8 cellular contexts compared by ENCODE assay signal in genomic region chr13:80276371-80277289, GRCh38.
DNase-seq lines count a peak whose midpoint lies in the region; TF ChIP-seq lines count a peak whose summit lies in the region.

No MANE protein-coding gene starts in this region.

- H3K9me3 Mint-ChIP-seq in mesothelial cell of epicardium: peaks cover 9% of the 10 kb centered on the region
- H3K9me3 Mint-ChIP-seq in MCF 10A (ENCODE audit: unreplicated experiment): no peaks in the 10 kb centered on the region

- H3K27ac Mint-ChIP-seq in mesothelial cell of epicardium (no peak overlapping the region), MCF 10A (ENCODE audit: low read depth, unreplicated experiment) (no peak overlapping the region)

- no peaks in the 10 kb centered on the region for H3K27me3 ChIP-seq in BLaER1 treated with 17β-estradiol and CSF1 and Interleukin-3, amounts not matched to agents 10 nM and 100 nM
- no peaks in the 10 kb centered on the region for H3K27me3 ChIP-seq in layer of hippocampus (ENCODE audit: control insufficient read depth, insufficient read depth, low read length)

- peak overlapping the region in 8 of 11 experiments; percentile 4 to 53 (median 46); a peak in 10 of 22 replicates for H3K9ac ChIP-seq in BLaER1 treated with 17β-estradiol and CSF1 and Interleukin-3, amounts not matched to agents 10 nM and 100 nM

- H3K4me1 ChIP-seq in BLaER1 treated with 17β-estradiol and CSF1 and Interleukin-3, amounts not matched to agents 10 nM and 100 nM: peaks cover 23 to 36% (median 32%) of the 10 kb centered on the region in 10 experiments

- no peaks in the 10 kb centered on the region for H3K27me3 Mint-ChIP-seq in mesothelial cell of epicardium (ENCODE audit: low read depth)
- no peaks in the 10 kb centered on the region for H3K27me3 Mint-ChIP-seq in MCF 10A (ENCODE audit: insufficient read depth, unreplicated experiment)

- H3K36me3 Mint-ChIP-seq in mesothelial cell of epicardium (peaks cover 5% of the 10 kb centered on the region), MCF 10A (ENCODE audit: insufficient read depth, unreplicated experiment) (no peaks in the 10 kb centered on the region)

- H3K4me1 Mint-ChIP-seq in mesothelial cell of epicardium: peaks cover 22% of the 10 kb centered on the region
- no peaks in the 10 kb centered on the region for H3K4me1 Mint-ChIP-seq in MCF 10A (ENCODE audit: insufficient read depth, unreplicated experiment)

- H3K36me3 ChIP-seq in BLaER1 treated with 17β-estradiol and CSF1 and Interleukin-3, amounts not matched to agents 10 nM and 100 nM: no peaks in the 10 kb centered on the region; a peak in 2 of 22 replicates

- no TSS peak for BruUV-seq in MCF 10A (replicated peaks; lab: Mats Ljungman, UMichigan)

- no peak for TF ChIP-seq CTCF in mesothelial cell of epicardium (IDR thresholded peaks at IDR 0.05; ENCODE audit: unreplicated experiment)
- TF ChIP-seq CTCF in MCF 10A (IDR thresholded peaks at IDR 0.05; ENCODE audit: unreplicated experiment): no peak

- peak overlapping the region; percentile 6 to 78 (median 67); a peak in 19 of 22 replicates for H3K27ac ChIP-seq in BLaER1 treated with 17β-estradiol and CSF1 and Interleukin-3, amounts not matched to agents 10 nM and 100 nM
- H3K27ac ChIP-seq in angular gyrus (ENCODE audit: low read depth, low read length) (peak overlapping the region; percentile 8), layer of hippocampus (ENCODE audit: low read depth, low read length) (peak overlapping the region; percentile 16)

- no peaks in the 10 kb centered on the region for H4K20me1 ChIP-seq in BLaER1 treated with 17β-estradiol and CSF1 and Interleukin-3, amounts not matched to agents 10 nM and 100 nM

- H3K4me3 Mint-ChIP-seq in mesothelial cell of epicardium (no peak overlapping the region), MCF 10A (ENCODE audit: unreplicated experiment) (no peak overlapping the region)

- peak overlapping the region; percentile 75 to 92 (median 81) for H3K4me2 ChIP-seq in BLaER1 treated with 17β-estradiol and CSF1 and Interleukin-3, amounts not matched to agents 10 nM and 100 nM

- peak overlapping the region in 6 of 10 experiments; percentile 3 to 41 (median 30); a peak in 8 of 20 replicates for H3K4me3 ChIP-seq in BLaER1 treated with 17β-estradiol and CSF1 and Interleukin-3, amounts not matched to agents 10 nM and 100 nM

- peaks cover 17 to 32% (median 30%) of the 10 kb centered on the region in 11 experiments for H3K9me3 ChIP-seq in BLaER1 treated with 17β-estradiol and CSF1 and Interleukin-3, amounts not matched to agents 10 nM and 100 nM (replicated peaks in 1 of 11)

- CTCF ChIA-PET in MCF 10A (lab: Yijun Ruan, JAX): no interaction called here

- POLR2A ChIA-PET in MCF 10A (lab: Yijun Ruan, JAX): interaction anchor here (1.1 kb wide), 1 partner anchor 15 kb away, joined by 3 read pairs; no protein-coding TSS in a partner anchor

- intact Hi-C loops in MCF 10A (cut with micrococcal nuclease): no loop called here

- DNase-seq in NCI-H1417 treated with DMSO at 0.1 percent for 48 hours (lab: John Stamatoyannopoulos, UW): peak; percentile 77
- DNase-seq in mesothelial cell of epicardium (ENCODE audit: low spot score in 2 of 2, unreplicated experiment in 2 of 2): no peak
- no peak for DNase-seq in DMS79 (lab: John Stamatoyannopoulos, UW)
- no peak for DNase-seq in MCF 10A (ENCODE audit: unreplicated experiment)
- no peak for DNase-seq in activated naive CD4-positive, alpha-beta T cell treated with anti-CD3 and anti-CD28 coated beads, Interleukin-2, amount 50 U/mL, for 16 hours

Comparison
In these comparisons a context has a peak if more than half of its experiments do, and no peak if none do; other contexts are left out.
1. H3K27ac ChIP-seq: peak in every context shown above with its lines; median percentile 67 in BLaER1 treated with 17β-estradiol and CSF1 and Interleukin-3, amounts not matched to agents 10 nM and 100 nM; 16 in layer of hippocampus; 8 in angular gyrus.